In the genomic region with DNA sequence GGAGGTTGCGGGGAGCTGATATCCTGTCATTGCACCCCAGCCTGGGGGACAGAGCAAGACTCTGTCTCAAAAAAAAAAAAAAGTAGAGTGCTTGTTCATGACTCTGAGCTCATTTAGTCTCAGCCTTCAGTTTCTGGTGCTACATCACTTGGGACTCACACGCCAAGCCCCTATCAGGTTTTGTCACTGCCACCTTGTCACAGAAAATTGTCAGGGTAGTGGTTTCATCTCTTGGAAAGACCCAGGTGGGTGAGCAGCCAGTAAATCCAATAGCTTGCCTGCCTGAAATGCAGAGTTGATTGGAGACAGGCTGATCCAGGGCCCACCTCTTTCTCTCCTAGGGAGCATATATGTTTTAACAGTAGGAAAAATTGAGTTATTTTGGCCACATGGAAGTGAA, we compare ENCODE assay signal across 23 cellular contexts.
"Had no signal": no experiment of that assay in that cellular context is flagged by ENCODE, and none has a peak within 500 bp of the region (broad histone marks: within the 10 kb centered on the region; RNA-seq: fewer than 3 reads in every experiment).

No MANE protein-coding gene starts in this region.

- H3K4me3 ChIP-seq: lung, neural progenitor cell, ovary, sigmoid colon, spleen, suprapubic skin, thoracic aorta, tibial artery, uterus had no signal

- H3K36me3 ChIP-seq: neural progenitor cell, ovary, sigmoid colon, spleen, suprapubic skin, thoracic aorta, tibial artery, uterus had no signal

- H3K27me3 ChIP-seq: neural progenitor cell, ovary, sigmoid colon, spleen, suprapubic skin, tibial artery, uterus had no signal

- H3K9ac ChIP-seq: neural progenitor cell had no signal

- H3K4me2 ChIP-seq: neural progenitor cell had no signal

- H3K9me3 ChIP-seq: ovary, sigmoid colon, spleen, suprapubic skin, thoracic aorta, tibial artery, uterus had no signal

- H3K36me3 Mint-ChIP-seq: mesothelial cell of epicardium; naive B cell; natural killer cell; stimulated activated effector memory CD8-positive, alpha-beta T cell treated with anti-CD3 and anti-CD28 coated beads, Interleukin-12 subunit alpha, Interleukin-12 subunit beta, amount 100 ng/mL, for 72 hours had no signal

- H3K4me3 Mint-ChIP-seq: mesothelial cell of epicardium; natural killer cell; nephron progenitor cell; neural progenitor cell; stimulated activated effector memory CD8-positive, alpha-beta T cell treated with anti-CD3 and anti-CD28 coated beads, Interleukin-12 subunit alpha, Interleukin-12 subunit beta, amount 100 ng/mL, for 72 hours; stimulated activated naive CD8-positive, alpha-beta T cell treated with anti-CD3 and anti-CD28 coated beads, Interleukin-15, Interleukin-2, amounts not matched to agents 100 ng/mL and 50 ng/mL, for 24 hours; type B pancreatic cell had no signal

- H3K27ac ChIP-seq: neural progenitor cell, ovary, sigmoid colon, spleen, suprapubic skin, thoracic aorta, tibial artery, uterus had no signal

- H3K27me3 Mint-ChIP-seq: naive B cell, progenitor cell of endocrine pancreas, type B pancreatic cell had no signal

- H3K4me1 Mint-ChIP-seq: natural killer cell; stimulated activated effector memory CD8-positive, alpha-beta T cell treated with anti-CD3 and anti-CD28 coated beads, Interleukin-12 subunit alpha, Interleukin-12 subunit beta, amount 100 ng/mL, for 72 hours had no signal

- H2AFZ ChIP-seq: neural progenitor cell had no signal

- H3K27ac Mint-ChIP-seq: mesothelial cell of epicardium; naive B cell; natural killer cell; nephron progenitor cell; neural progenitor cell; stimulated activated effector memory CD8-positive, alpha-beta T cell treated with anti-CD3 and anti-CD28 coated beads, Interleukin-12 subunit alpha, Interleukin-12 subunit beta, amount 100 ng/mL, for 72 hours; stimulated activated naive CD8-positive, alpha-beta T cell treated with anti-CD3 and anti-CD28 coated beads, Interleukin-15, Interleukin-2, amounts not matched to agents 100 ng/mL and 50 ng/mL, for 24 hours; type B pancreatic cell had no signal

- DNase-seq: islet precursor cell; mesendoderm; naive B cell; natural killer cell; nephron progenitor cell; ovary; right cardiac atrium; sigmoid colon; small intestine; spleen; stimulated activated CD4-positive, alpha-beta T cell treated with anti-CD3 and anti-CD28 coated beads, Interleukin-4, amount 100 ng/mL, for 24 hours; stimulated activated naive CD4-positive, alpha-beta T cell; tibial artery; uterus had no signal

- H3K4me1 ChIP-seq: sigmoid colon, uterus had no signal

- ATAC-seq: natural killer cell; right cardiac atrium; stimulated activated effector memory CD8-positive, alpha-beta T cell treated with anti-CD3 and anti-CD28 coated beads, Interleukin-12 subunit alpha, Interleukin-12 subunit beta, amount 100 ng/mL, for 72 hours had no signal

- H3K9me3 Mint-ChIP-seq: mesothelial cell of epicardium; naive B cell; natural killer cell; nephron progenitor cell; neural progenitor cell; stimulated activated effector memory CD8-positive, alpha-beta T cell treated with anti-CD3 and anti-CD28 coated beads, Interleukin-12 subunit alpha, Interleukin-12 subunit beta, amount 100 ng/mL, for 72 hours; stimulated activated naive CD8-positive, alpha-beta T cell treated with anti-CD3 and anti-CD28 coated beads, Interleukin-15, Interleukin-2, amounts not matched to agents 100 ng/mL and 50 ng/mL, for 24 hours; type B pancreatic cell had no signal
